17 cellular contexts compared by ENCODE assay signal in genomic region chr4:99028187-99028586, GRCh38. TPM values are rescaled to one million over a fixed set of nuclear protein-coding genes. Genes with fewer than 3 reads are reported as not detected.
DNase-seq lines count a peak whose midpoint lies in the region; ATAC-seq, FAIRE-seq and TF ChIP-seq lines count a peak whose summit lies in the region.
"Had no signal": no experiment of that assay in that cellular context is flagged by ENCODE, and none has a peak within 500 bp of the region (broad histone marks: within the 10 kb centered on the region; RNA-seq: fewer than 3 reads in every experiment).

No MANE protein-coding gene starts in this region.

- ATAC-seq in GM19043 (IDR thresholded peaks at IDR 0.05; ENCODE audit: low read depth, unreplicated experiment) (peak; percentile 53), HG03571 (IDR thresholded peaks at IDR 0.05; ENCODE audit: unreplicated experiment) (peak; percentile 60)
- ATAC-seq: CD8-positive, alpha-beta T cell; HCT116; T-helper 17 cell had no signal

- CTCF ChIA-PET in BJ (lab: Yijun Ruan, JAX), result no interaction called here

- H3K27me3 ChIP-seq in BJ (ENCODE audit: control insufficient read depth, insufficient read depth, low read length), result no peaks in the 10 kb centered on the region
- H3K27me3 ChIP-seq: cardiac muscle cell, uterus had no signal

- H3K36me3 ChIP-seq in BJ (ENCODE audit: control insufficient read depth, insufficient read depth, low read length), result no peaks in the 10 kb centered on the region
- H3K36me3 ChIP-seq: cardiac muscle cell, prostate gland, uterus had no signal

- no peak overlapping the region for H3K4me3 ChIP-seq in BJ (ENCODE audit: low read depth, low read length)
- H3K4me3 ChIP-seq: cardiac muscle cell, lung, prostate gland, uterus had no signal

- no peak for TF ChIP-seq CTCF in BJ (IDR thresholded peaks at IDR 0.05; ENCODE audit: insufficient read depth, low read depth, low read length)

- FAIRE-seq in islet of Langerhans (lab: Jason Lieb, UNC), result peak; percentile 17
- FAIRE-seq: GM12891 had no signal

- POLR2A ChIA-PET in BJ (lab: Charles Lee), result no interaction called here

- peak; percentile 4 for DNase-seq in BJ (ENCODE audit: low read depth)
- DNase-seq in NCI-H510A (lab: John Stamatoyannopoulos, UW), result no peak
- DNase-seq in stimulated activated naive CD4-positive, alpha-beta T cell treated with Interleukin-2 at 50 U/mL for 16 hours (lab: John Stamatoyannopoulos, UW), result no peak
- DNase-seq in dermis blood vessel endothelial cell, result no peak
- DNase-seq in SW 1271 (lab: John Stamatoyannopoulos, UW), result no peak
- DNase-seq: CD8-positive, alpha-beta T cell; NCI-H82; T-helper 17 cell; uterus had no signal

RNA-seq across cellular contexts. Expression of gene METAP1, which starts 32.7 kb away (rescaled TPM):
- polyA plus RNA-seq in BJ (2011; rRNA removed), result 50.2 and 54.1 TPM in 2 replicates
- polyA minus RNA-seq in BJ (2011; rRNA and poly(A)+ RNA removed), result 27.2 and 37.2 TPM in 2 replicates
- total RNA-seq in dermis blood vessel endothelial cell, result 24.7 and 37.3 TPM in 2 replicates
